Comparison of ENCODE assay signal across 21 cellular contexts in the genomic region with DNA sequence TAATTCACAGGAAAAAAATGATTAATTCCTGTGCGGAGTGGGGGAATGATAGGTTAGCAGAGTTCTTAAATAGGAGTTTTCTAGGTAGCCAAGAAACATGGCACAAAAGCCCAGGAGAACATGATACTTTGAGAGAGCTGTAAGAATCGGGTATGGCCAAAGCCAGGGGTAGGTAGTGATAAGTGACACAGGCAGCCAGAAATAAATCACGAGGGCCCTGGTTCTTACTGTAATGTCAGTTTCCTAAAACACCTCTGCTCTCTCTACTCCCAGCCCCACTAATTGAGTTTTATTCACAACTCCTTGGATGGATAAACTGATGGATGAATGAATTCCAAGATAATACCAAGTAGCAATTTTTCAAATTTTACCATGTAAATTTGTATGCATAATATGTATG. TPM values are rescaled to one million over a fixed set of nuclear protein-coding genes. Genes with fewer than 3 reads are reported as not detected.
DNase-seq lines count a peak whose midpoint lies in the region; ATAC-seq and TF ChIP-seq lines count a peak whose summit lies in the region.
"Had no signal": no experiment of that assay in that cellular context is flagged by ENCODE, and none has a peak within 500 bp of the region (broad histone marks: within the 10 kb centered on the region; RNA-seq: fewer than 3 reads in every experiment).

No MANE protein-coding gene starts in this region.

- H3K27me3 Mint-ChIP-seq in GM23338 (ENCODE audit: insufficient read depth, low read depth, poor library complexity) (no peaks in the 10 kb centered on the region), brain (peaks cover 2% of the 10 kb centered on the region)

- no peaks in the 10 kb centered on the region; the same call in 2 of the 3 replicates for H3K36me3 Mint-ChIP-seq in GM23338 (ENCODE audit: low read depth)
- H3K36me3 Mint-ChIP-seq in brain: no peaks in the 10 kb centered on the region
- H3K36me3 Mint-ChIP-seq: CD14-positive monocyte; CD8-positive, alpha-beta memory T cell had no signal

- peaks cover 10% of the 10 kb centered on the region for H3K4me1 Mint-ChIP-seq in GM23338
- peaks cover 25% of the 10 kb centered on the region for H3K4me1 Mint-ChIP-seq in brain
- H3K4me1 Mint-ChIP-seq: CD8-positive, alpha-beta memory T cell had no signal

- no peaks in the 10 kb centered on the region for H4K20me1 ChIP-seq in GM23338 (replicated peaks; ENCODE audit: insufficient read depth)
- H4K20me1 ChIP-seq: BLaER1 treated with 17β-estradiol and CSF1 and Interleukin-3, amounts not matched to agents 10 nM and 100 nM had no signal

- ATAC-seq in Right ventricle myocardium superior (ENCODE audit: poor library complexity) (peak; percentile 73), GM23338 (no peak)
- ATAC-seq: A549 had no signal

- no peaks in the 10 kb centered on the region for H3K36me3 ChIP-seq in GM23338 (ENCODE audit: insufficient read depth)
- H3K36me3 ChIP-seq: BE2C; BLaER1 treated with 17β-estradiol and CSF1 and Interleukin-3, amounts not matched to agents 10 nM and 100 nM had no signal

- H2AFZ ChIP-seq in GM23338: no peak overlapping the region

- no peak overlapping the region for H3K4me3 ChIP-seq in GM23338
- H3K4me3 ChIP-seq: A549; BLaER1 treated with 17β-estradiol and CSF1 and Interleukin-3, amounts not matched to agents 10 nM and 100 nM had no signal

- TF ChIP-seq CTCF in GM23338 (conservative IDR thresholded peaks at IDR 0.05; ENCODE audit: low read depth in 2 of 2) (no peak), brain (conservative IDR thresholded peaks at IDR 0.05) (no peak)

- H3K4me3 Mint-ChIP-seq in GM23338: no peak overlapping the region
- H3K4me3 Mint-ChIP-seq in brain: no peak overlapping the region
- H3K4me3 Mint-ChIP-seq: CD14-positive monocyte; CD4-positive, alpha-beta T cell; CD8-positive, alpha-beta memory T cell had no signal

- H3F3A ChIP-seq in GM23338 (replicated peaks; ENCODE audit: low read depth): no peaks in the 10 kb centered on the region

- H3K79me2 ChIP-seq in GM23338 (replicated peaks; ENCODE audit: insufficient read depth): no peaks in the 10 kb centered on the region

- intact Hi-C loops in Right ventricle myocardium superior (cut with DNase I): no loop called here
- intact Hi-C loops in cardiac septum (cut with DNase I): no loop called here

- H3K4me2 ChIP-seq in GM23338: no peak overlapping the region
- H3K4me2 ChIP-seq: A549; BLaER1 treated with 17β-estradiol and CSF1 and Interleukin-3, amounts not matched to agents 10 nM and 100 nM had no signal

- H3K27ac Mint-ChIP-seq in GM23338 (peak overlapping the region; percentile 3; the same call in 1 of the 2 replicates), brain (peak overlapping the region in 3 of 5 experiments; percentile 28 to 33 (median 31))
- H3K27ac Mint-ChIP-seq: CD14-positive monocyte; CD4-positive, alpha-beta T cell; CD8-positive, alpha-beta memory T cell had no signal

- no peaks in the 10 kb centered on the region for H3K27me3 ChIP-seq in GM23338 (ENCODE audit: insufficient read depth)
- H3K27me3 ChIP-seq: BE2C; BLaER1 treated with 17β-estradiol and CSF1 and Interleukin-3, amounts not matched to agents 10 nM and 100 nM had no signal

- H3K9me2 ChIP-seq in GM23338 (ENCODE audit: insufficient read depth): no peaks in the 10 kb centered on the region

- no peaks in the 10 kb centered on the region; the same call in 1 of the 2 replicates for H3K4me1 ChIP-seq in GM23338 (ENCODE audit: insufficient read depth)
- H3K4me1 ChIP-seq: A549; BE2C; BLaER1 treated with 17β-estradiol and CSF1 and Interleukin-3, amounts not matched to agents 10 nM and 100 nM had no signal

- H3K27ac ChIP-seq in GM23338 (ENCODE audit: low read depth): no peak overlapping the region
- H3K27ac ChIP-seq: A549; BLaER1 treated with 17β-estradiol and CSF1 and Interleukin-3, amounts not matched to agents 10 nM and 100 nM had no signal

- DNase-seq in Right ventricle myocardium superior (no peak), cardiac septum (ENCODE audit: low spot score) (no peak), GM23338 (ENCODE audit: low spot score) (no peak), GM03348 (ENCODE audit: low spot score) (no peak)
- no peak for DNase-seq in stimulated activated naive CD4-positive, alpha-beta T cell treated with Interleukin-2 at 50 U/mL for 16 hours (lab: John Stamatoyannopoulos, UW)
- DNase-seq: 8988T; ACHN; AML-193; BE2C; CD4-positive, alpha-beta T cell; CD8-positive, alpha-beta memory T cell; DMS 273 treated with DMSO at 0.1 percent for 48 hours; DMS79; EL; GDM1; H7; HCEC 1CT had no signal

- H3K9me3 Mint-ChIP-seq in GM23338 (no peaks in the 10 kb centered on the region), brain (no peaks in the 10 kb centered on the region)
- H3K9me3 Mint-ChIP-seq: CD4-positive, alpha-beta T cell; CD8-positive, alpha-beta memory T cell had no signal

TF ChIP-seq in GM23338, 12 proteins besides CTCF, POLR2A, EP300 and RAD21 (continues in another document):
- TF ChIP-seq CREB1 (CRISPR knock-in tag; IDR thresholded peaks at IDR 0.05; ENCODE audit: low read depth) (no peak), EZH2 (IDR thresholded peaks at IDR 0.05; ENCODE audit: low read depth, unreplicated experiment) (no peak), EZH2phosphoT487 (IDR thresholded peaks at IDR 0.05; ENCODE audit: unreplicated experiment) (no peak), JUNB (IDR thresholded peaks at IDR 0.05; ENCODE audit: unreplicated experiment) (no peak), STAT1 (IDR thresholded peaks at IDR 0.05; ENCODE audit: unreplicated experiment) (no peak), NANOG (IDR thresholded peaks at IDR 0.05; ENCODE audit: borderline replicate concordance) (no peak), ZNF331 (CRISPR knock-in tag; IDR thresholded peaks at IDR 0.05; ENCODE audit: low read depth) (no peak), ZNF114 (CRISPR knock-in tag; IDR thresholded peaks at IDR 0.05) (no peak)
- TF ChIP-seq, protein P1, sequence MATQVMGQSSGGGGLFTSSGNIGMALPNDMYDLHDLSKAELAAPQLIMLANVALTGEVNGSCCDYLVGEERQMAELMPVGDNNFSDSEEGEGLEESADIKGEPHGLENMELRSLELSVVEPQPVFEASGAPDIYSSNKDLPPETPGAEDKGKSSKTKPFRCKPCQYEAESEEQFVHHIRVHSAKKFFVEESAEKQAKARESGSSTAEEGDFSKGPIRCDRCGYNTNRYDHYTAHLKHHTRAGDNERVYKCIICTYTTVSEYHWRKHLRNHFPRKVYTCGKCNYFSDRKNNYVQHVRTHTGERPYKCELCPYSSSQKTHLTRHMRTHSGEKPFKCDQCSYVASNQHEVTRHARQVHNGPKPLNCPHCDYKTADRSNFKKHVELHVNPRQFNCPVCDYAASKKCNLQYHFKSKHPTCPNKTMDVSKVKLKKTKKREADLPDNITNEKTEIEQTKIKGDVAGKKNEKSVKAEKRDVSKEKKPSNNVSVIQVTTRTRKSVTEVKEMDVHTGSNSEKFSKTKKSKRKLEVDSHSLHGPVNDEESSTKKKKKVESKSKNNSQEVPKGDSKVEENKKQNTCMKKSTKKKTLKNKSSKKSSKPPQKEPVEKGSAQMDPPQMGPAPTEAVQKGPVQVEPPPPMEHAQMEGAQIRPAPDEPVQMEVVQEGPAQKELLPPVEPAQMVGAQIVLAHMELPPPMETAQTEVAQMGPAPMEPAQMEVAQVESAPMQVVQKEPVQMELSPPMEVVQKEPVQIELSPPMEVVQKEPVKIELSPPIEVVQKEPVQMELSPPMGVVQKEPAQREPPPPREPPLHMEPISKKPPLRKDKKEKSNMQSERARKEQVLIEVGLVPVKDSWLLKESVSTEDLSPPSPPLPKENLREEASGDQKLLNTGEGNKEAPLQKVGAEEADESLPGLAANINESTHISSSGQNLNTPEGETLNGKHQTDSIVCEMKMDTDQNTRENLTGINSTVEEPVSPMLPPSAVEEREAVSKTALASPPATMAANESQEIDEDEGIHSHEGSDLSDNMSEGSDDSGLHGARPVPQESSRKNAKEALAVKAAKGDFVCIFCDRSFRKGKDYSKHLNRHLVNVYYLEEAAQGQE (IDR thresholded peaks at IDR 0.05; ENCODE audit: unreplicated experiment): no peak
- TF ChIP-seq, protein P2, sequence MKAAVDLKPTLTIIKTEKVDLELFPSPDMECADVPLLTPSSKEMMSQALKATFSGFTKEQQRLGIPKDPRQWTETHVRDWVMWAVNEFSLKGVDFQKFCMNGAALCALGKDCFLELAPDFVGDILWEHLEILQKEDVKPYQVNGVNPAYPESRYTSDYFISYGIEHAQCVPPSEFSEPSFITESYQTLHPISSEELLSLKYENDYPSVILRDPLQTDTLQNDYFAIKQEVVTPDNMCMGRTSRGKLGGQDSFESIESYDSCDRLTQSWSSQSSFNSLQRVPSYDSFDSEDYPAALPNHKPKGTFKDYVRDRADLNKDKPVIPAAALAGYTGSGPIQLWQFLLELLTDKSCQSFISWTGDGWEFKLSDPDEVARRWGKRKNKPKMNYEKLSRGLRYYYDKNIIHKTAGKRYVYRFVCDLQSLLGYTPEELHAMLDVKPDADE (IDR thresholded peaks at IDR 0.05): no peak

RNA-seq across cellular contexts. Expression of a gene that starts 54.1 kb away (rescaled TPM):
- total RNA-seq in Right ventricle myocardium superior (13.7 TPM), cardiac septum (49.4 TPM)
- 22.0 and 24.4 TPM in 2 replicates for total RNA-seq in GM23338 (2014; rRNA removed; shearing (Covaris generic))
- polyA plus RNA-seq in GM23338 (2016; fragmentation: Nextera tagmentation; extraction: Ambion mirVana) (8.2 and 11.0 TPM in 2 replicates), brain (ENCODE audit: insufficient read depth, low read depth, low replicate concordance) (12.8 TPM)
- total RNA-seq: CD4-positive, alpha-beta T cell; CD8-positive, alpha-beta memory T cell had no signal
- polyA plus RNA-seq: A549; CD14-positive monocyte; CD8-positive, alpha-beta memory T cell had no signal
